In the genomic region with DNA sequence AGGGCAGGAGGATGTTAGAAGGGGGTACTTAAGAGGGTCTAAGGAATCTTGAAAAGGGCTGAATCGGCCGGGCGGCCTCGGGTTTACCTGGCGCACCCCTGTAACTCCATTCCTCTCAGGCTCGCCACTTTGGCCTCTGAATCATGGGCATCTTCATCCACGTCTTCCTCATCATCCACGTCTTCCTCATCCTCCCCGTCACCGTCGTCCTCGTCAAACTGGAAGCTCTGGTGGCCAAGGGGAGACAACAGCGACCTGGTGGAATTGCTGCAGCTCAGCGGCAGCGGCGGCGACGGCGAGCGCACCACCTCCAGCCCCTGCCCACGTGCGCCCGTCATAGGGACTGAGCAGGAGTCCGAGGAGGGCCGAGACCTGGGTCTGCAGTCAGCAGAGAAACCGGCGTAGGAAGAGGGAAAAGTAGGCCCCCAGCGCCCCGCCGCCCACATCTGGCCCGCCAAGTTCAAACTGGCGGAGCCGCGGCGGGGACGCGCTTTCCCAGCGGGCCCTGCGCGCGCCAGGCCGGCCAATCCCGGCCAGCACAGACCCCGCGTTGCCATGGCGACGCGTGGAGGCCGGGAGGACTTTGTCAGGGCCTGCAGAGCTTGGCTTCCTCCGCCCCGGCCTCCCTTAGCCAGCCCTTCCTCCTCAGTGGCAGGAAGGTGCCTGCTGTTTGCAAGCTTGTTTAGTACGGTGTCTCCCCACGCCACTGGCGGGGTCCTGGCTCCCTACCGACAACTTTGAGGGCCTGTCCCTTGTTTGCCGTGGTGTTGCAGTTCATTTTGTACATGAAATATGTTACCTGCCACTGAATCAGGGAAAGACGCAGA, we compare ENCODE assay signal across 8 cellular contexts. TPM values are rescaled to one million over a fixed set of nuclear protein-coding genes. Genes with fewer than 3 reads are reported as not detected.
DNase-seq lines count a peak whose midpoint lies in the region; ATAC-seq and TF ChIP-seq lines count a peak whose summit lies in the region.

Gene CCDC34, minus strand, starts transcription at position 467 of the 827 bp plus-strand sequence. Its CDS starts 21 bp downstream, at position 446.

- TSS peak; percentile 70 for BruUV-seq in A673 (replicated peaks; lab: Mats Ljungman, UMichigan)

- intact Hi-C loops in A673 (cut with micrococcal nuclease; ENCODE audit: unreplicated experiment) (loop anchor here (1.0 to 2.0 kb wide), 2 partner anchors 106 to 109 kb away; partner anchors contain the start of gene LGR4), gastrocnemius medialis (cut with DNase I; ENCODE audit: low total_unique reads) (loop anchor here (5.0 kb wide), 1 partner anchor 109 kb away; the partner anchor contains the start of gene LGR4)

- TF ChIP-seq POLR2A in gastrocnemius medialis (IDR thresholded peaks at IDR 0.05): no peak

- peaks cover 58% of the 10 kb centered on the region for H3K4me1 Mint-ChIP-seq in brain

- POLR2A ChIA-PET in A673 (lab: Charles Lee; ENCODE audit: low non-redundant PET): no interaction called here

- CTCF ChIA-PET in A673 (lab: Charles Lee): interaction anchor here (0.6 to 1.4 kb wide), 3 partner anchors 67 to 123 kb away, joined by 3 to 4 read pairs (median 4); no protein-coding TSS in a partner anchor

- H3K27ac Mint-ChIP-seq in brain: peak within 1 kb of the TSS; percentile 87 to 99 (median 96)

- no peaks in the 10 kb centered on the region for H3K36me3 Mint-ChIP-seq in brain

- no peaks in the 10 kb centered on the region for H3K9me3 Mint-ChIP-seq in brain

- H3K27me3 ChIP-seq in A673 (replicated peaks; ENCODE audit: insufficient read depth, low read depth, low read length, poor library complexity) (no peaks in the 10 kb centered on the region), gastrocnemius medialis (no peaks in the 10 kb centered on the region)

- peak; percentile 100 for DNase-seq in A673 (ENCODE audit: low spot score)
- peak; percentile 66 for DNase-seq in NCI-H2107 treated with DMSO at 0.1 percent for 48 hours (lab: John Stamatoyannopoulos, UW; ENCODE audit: unreplicated experiment)
- peak; percentile 91 for DNase-seq in UCSD-AML1 (lab: John Stamatoyannopoulos, UW; ENCODE audit: unreplicated experiment)
- DNase-seq in gastrocnemius medialis: peak; percentile 70 to 78

- in situ Hi-C loops in gastrocnemius medialis (cut with MboI; ENCODE audit: low sequenced_read_pairs in 4 of 4): loop anchor here in 2 of 4 donors (10.0 to 25.0 kb wide), 2 partner anchors 124 to 132 kb away; no protein-coding TSS in a partner anchor

- peak within 1 kb of the TSS; percentile 74 for H3K27ac ChIP-seq in A673 (ENCODE audit: low read depth, low read length, poor library complexity, severe bottlenecking)
- H3K27ac ChIP-seq in gastrocnemius medialis: peak within 1 kb of the TSS in 3 of 4 donors; percentile 40 to 56 (median 45)

- no peaks in the 10 kb centered on the region for H3K36me3 ChIP-seq in A673 (ENCODE audit: insufficient read depth, low read length, poor library complexity, severe bottlenecking)
- no peaks in the 10 kb centered on the region for H3K36me3 ChIP-seq in gastrocnemius medialis

- ATAC-seq in GM18867 (IDR thresholded peaks at IDR 0.05; ENCODE audit: unreplicated experiment): peak; percentile 100
- peak; percentile 100 for ATAC-seq in HG03095 (IDR thresholded peaks at IDR 0.05; ENCODE audit: unreplicated experiment)
- peak; percentile 89 to 92 for ATAC-seq in gastrocnemius medialis

- TF ChIP-seq CTCF in A673 (conservative IDR thresholded peaks at IDR 0.05; ENCODE audit: low read depth, low read length): 0 out of 2 replicates have a peak, but pooled peaks have one; percentile 19
- no peak for TF ChIP-seq CTCF in brain (conservative IDR thresholded peaks at IDR 0.05)
- no peak for TF ChIP-seq CTCF in gastrocnemius medialis (IDR thresholded peaks at IDR 0.05 in 4 of 5, conservative IDR thresholded peaks at IDR 0.05 in 1 of 5)

- peak within 1 kb of the TSS; percentile 64 for H3K4me3 ChIP-seq in A673 (ENCODE audit: low read depth, low read length, poor library complexity, severe bottlenecking)
- H3K4me3 ChIP-seq in iPS-11a (ENCODE audit: low read depth, low read length): peak within 1 kb of the TSS; percentile 92
- H3K4me3 ChIP-seq in gastrocnemius medialis: peak within 1 kb of the TSS; percentile 60 to 73 (median 66)

- H3K27me3 Mint-ChIP-seq in brain: no peaks in the 10 kb centered on the region

- peak within 1 kb of the TSS; percentile 95 to 99 (median 97) for H3K4me3 Mint-ChIP-seq in brain

- H3K9me3 ChIP-seq in A673 (ENCODE audit: low read depth, low read length, poor library complexity, severe bottlenecking) (no peaks in the 10 kb centered on the region), gastrocnemius medialis (no peaks in the 10 kb centered on the region)

- H3K4me1 ChIP-seq in A673 (ENCODE audit: insufficient read depth, low read length, poor library complexity, severe bottlenecking) (peaks cover 29% of the 10 kb centered on the region), gastrocnemius medialis (peaks cover 8 to 13% of the 10 kb centered on the region in 2 donors)

RNA-seq across cellular contexts. Expression of gene CCDC34, which starts in this region (rescaled TPM):
- total RNA-seq in A673 (2021) (101 and 105 TPM in 2 replicates), gastrocnemius medialis (1 to 10 TPM in 1 of 4 donors, under 1 TPM in 3; 0.24 to 1.3 (median 0.64) TPM)
- polyA plus RNA-seq in brain (ENCODE audit: insufficient read depth, low read depth, low replicate concordance): 21.4 TPM

Comparison
In these comparisons a context has a peak if more than half of its experiments do, and no peak if none do; other contexts are left out.
1. Peak in every context shown above with its lines: DNase-seq, ATAC-seq, H3K4me3 ChIP-seq and H3K27ac ChIP-seq.
2. RNA of gene CCDC34 (total RNA-seq): 101 to 105 TPM in A673; 0.24 to 1.3 TPM in gastrocnemius medialis; every median in the first group is over 10 times any median in the second.